ENCODE assay signal across 1 cellular context in the genomic region with DNA sequence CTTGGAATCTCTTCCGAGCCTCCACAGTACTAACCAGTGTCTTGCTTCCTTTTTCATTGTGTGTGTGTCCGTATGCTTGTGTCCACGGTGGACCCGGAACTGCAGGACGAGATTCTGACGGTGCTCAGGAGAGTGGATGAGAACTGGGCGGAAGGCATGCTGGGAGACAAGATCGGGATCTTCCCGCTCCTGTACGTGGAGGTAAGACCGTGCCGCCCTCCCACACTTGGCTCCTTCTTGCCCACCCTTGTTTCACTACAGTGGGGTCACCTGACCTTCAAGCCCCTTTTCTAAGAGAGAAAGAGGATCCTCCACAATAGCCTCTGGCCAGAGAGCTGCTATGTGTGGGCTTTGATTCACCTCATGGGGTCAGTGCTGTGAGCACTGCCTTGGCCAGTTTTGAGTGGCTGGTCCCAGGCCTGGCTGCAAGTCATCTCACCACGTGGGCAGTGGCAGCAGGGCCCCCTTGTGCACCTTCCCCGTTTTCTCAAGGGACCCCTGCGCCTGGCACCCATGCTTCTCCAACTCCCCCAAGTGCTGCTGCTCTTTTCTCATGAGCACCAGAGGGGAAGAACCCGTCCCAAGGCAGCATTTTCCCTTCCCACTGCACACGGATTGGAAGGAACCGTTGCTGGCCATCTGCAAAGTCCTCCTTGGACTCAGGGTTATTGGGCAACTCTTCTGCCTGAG.
TF ChIP-seq lines count a peak whose summit lies in the region.

No MANE protein-coding gene starts in this region.

TF ChIP-seq in H1, 55 proteins besides CTCF, POLR2A, EP300 and RAD21:
- TF ChIP-seq, protein P1, sequence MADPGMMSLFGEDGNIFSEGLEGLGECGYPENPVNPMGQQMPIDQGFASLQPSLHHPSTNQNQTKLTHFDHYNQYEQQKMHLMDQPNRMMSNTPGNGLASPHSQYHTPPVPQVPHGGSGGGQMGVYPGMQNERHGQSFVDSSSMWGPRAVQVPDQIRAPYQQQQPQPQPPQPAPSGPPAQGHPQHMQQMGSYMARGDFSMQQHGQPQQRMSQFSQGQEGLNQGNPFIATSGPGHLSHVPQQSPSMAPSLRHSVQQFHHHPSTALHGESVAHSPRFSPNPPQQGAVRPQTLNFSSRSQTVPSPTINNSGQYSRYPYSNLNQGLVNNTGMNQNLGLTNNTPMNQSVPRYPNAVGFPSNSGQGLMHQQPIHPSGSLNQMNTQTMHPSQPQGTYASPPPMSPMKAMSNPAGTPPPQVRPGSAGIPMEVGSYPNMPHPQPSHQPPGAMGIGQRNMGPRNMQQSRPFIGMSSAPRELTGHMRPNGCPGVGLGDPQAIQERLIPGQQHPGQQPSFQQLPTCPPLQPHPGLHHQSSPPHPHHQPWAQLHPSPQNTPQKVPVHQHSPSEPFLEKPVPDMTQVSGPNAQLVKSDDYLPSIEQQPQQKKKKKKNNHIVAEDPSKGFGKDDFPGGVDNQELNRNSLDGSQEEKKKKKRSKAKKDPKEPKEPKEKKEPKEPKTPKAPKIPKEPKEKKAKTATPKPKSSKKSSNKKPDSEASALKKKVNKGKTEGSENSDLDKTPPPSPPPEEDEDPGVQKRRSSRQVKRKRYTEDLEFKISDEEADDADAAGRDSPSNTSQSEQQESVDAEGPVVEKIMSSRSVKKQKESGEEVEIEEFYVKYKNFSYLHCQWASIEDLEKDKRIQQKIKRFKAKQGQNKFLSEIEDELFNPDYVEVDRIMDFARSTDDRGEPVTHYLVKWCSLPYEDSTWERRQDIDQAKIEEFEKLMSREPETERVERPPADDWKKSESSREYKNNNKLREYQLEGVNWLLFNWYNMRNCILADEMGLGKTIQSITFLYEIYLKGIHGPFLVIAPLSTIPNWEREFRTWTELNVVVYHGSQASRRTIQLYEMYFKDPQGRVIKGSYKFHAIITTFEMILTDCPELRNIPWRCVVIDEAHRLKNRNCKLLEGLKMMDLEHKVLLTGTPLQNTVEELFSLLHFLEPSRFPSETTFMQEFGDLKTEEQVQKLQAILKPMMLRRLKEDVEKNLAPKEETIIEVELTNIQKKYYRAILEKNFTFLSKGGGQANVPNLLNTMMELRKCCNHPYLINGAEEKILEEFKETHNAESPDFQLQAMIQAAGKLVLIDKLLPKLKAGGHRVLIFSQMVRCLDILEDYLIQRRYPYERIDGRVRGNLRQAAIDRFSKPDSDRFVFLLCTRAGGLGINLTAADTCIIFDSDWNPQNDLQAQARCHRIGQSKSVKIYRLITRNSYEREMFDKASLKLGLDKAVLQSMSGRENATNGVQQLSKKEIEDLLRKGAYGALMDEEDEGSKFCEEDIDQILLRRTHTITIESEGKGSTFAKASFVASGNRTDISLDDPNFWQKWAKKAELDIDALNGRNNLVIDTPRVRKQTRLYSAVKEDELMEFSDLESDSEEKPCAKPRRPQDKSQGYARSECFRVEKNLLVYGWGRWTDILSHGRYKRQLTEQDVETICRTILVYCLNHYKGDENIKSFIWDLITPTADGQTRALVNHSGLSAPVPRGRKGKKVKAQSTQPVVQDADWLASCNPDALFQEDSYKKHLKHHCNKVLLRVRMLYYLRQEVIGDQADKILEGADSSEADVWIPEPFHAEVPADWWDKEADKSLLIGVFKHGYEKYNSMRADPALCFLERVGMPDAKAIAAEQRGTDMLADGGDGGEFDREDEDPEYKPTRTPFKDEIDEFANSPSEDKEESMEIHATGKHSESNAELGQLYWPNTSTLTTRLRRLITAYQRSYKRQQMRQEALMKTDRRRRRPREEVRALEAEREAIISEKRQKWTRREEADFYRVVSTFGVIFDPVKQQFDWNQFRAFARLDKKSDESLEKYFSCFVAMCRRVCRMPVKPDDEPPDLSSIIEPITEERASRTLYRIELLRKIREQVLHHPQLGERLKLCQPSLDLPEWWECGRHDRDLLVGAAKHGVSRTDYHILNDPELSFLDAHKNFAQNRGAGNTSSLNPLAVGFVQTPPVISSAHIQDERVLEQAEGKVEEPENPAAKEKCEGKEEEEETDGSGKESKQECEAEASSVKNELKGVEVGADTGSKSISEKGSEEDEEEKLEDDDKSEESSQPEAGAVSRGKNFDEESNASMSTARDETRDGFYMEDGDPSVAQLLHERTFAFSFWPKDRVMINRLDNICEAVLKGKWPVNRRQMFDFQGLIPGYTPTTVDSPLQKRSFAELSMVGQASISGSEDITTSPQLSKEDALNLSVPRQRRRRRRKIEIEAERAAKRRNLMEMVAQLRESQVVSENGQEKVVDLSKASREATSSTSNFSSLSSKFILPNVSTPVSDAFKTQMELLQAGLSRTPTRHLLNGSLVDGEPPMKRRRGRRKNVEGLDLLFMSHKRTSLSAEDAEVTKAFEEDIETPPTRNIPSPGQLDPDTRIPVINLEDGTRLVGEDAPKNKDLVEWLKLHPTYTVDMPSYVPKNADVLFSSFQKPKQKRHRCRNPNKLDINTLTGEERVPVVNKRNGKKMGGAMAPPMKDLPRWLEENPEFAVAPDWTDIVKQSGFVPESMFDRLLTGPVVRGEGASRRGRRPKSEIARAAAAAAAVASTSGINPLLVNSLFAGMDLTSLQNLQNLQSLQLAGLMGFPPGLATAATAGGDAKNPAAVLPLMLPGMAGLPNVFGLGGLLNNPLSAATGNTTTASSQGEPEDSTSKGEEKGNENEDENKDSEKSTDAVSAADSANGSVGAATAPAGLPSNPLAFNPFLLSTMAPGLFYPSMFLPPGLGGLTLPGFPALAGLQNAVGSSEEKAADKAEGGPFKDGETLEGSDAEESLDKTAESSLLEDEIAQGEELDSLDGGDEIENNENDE (IDR thresholded peaks at IDR 0.05; ENCODE audit: insufficient replicate concordance, low read length), result no peak
- TF ChIP-seq TBP (IDR thresholded peaks at IDR 0.05; ENCODE audit: low read depth, low read length) (no peak), SUZ12 (IDR thresholded peaks at IDR 0.05; ENCODE audit: low read length) (no peak), JUN (IDR thresholded peaks at IDR 0.05; ENCODE audit: low read depth, low read length) (no peak), CHD2 (IDR thresholded peaks at IDR 0.05; ENCODE audit: low read length) (no peak), ASH2L (IDR thresholded peaks at IDR 0.05; ENCODE audit: low read length) (no peak), SAP30 (IDR thresholded peaks at IDR 0.05; ENCODE audit: insufficient read depth, insufficient replicate concordance, low read length) (no peak)
